In genomic region chr19:55166530-55167268, GRCh38 we compare ENCODE assay signal across 8 cellular contexts. TPM values are rescaled to one million over a fixed set of nuclear protein-coding genes. Genes with fewer than 3 reads are reported as not detected.
DNase-seq lines count a peak whose midpoint lies in the region; ATAC-seq and TF ChIP-seq lines count a peak whose summit lies in the region.

TSS of gene DNAAF3 (minus strand) at chr19:55166613. CDS start at chr19:55166413, 200 bp downstream.

- intact Hi-C loops in lower leg skin (cut with DNase I; ENCODE audit: low total_unique reads), result no loop called here

- H3K4me3 ChIP-seq in lower leg skin (ENCODE audit: low read depth, poor library complexity, severe bottlenecking), result no peak within 1 kb of the TSS

- TF ChIP-seq POLR2A in lower leg skin (IDR thresholded peaks at IDR 0.05), result no peak

- WGBS in lower leg skin, 2 donors, result 2% methylated on average over 33 of the region's 33 CpGs

- no peak for TF ChIP-seq CTCF in lower leg skin (IDR thresholded peaks at IDR 0.05)

- DNase-seq in AG08395 (ENCODE audit: low spot score) (peak; percentile 100), NCI-H526 treated with DMSO at 0.1 percent for 48 hours (lab: John Stamatoyannopoulos, UW) (peak; percentile 97), lower leg skin (ENCODE audit: low spot score in 2 of 2) (peak; percentile 89 to 96)
- peak; percentile 65 for DNase-seq in activated CD4-positive, alpha-beta T cell treated with anti-CD3 and anti-CD28 coated beads, Interleukin-2, amount 50 U/mL, for 1 hour
- DNase-seq in effector CD8-positive, alpha-beta T cell (lab: John Stamatoyannopoulos, UW), result peak; percentile 21
- DNase-seq in stimulated activated CD4-positive, alpha-beta T cell treated with anti-CD3 and anti-CD28 coated beads, Interleukin-4, amount 100 ng/mL, for 24 hours, result peak; percentile 62

- peak; percentile 77 for ATAC-seq in GM19035 (IDR thresholded peaks at IDR 0.05; ENCODE audit: unreplicated experiment)
- ATAC-seq in HG03565 (IDR thresholded peaks at IDR 0.05; ENCODE audit: unreplicated experiment), result peak; percentile 43

RNA-seq across cellular contexts. Expression of gene DNAAF3, which starts in this region (rescaled TPM):
- total RNA-seq in lower leg skin, result 10 to 100 TPM in 1 of 4 donors, 1 to 10 TPM in 1, under 1 TPM in 2; 0.71 to 10.3 (median 0.99) TPM

Comparison
In these comparisons a context has a peak if more than half of its experiments do, and no peak if none do; other contexts are left out.
1. DNase-seq: peak in every context shown above with its lines; median percentile 100 in AG08395; 97 in NCI-H526 treated with DMSO at 0.1 percent for 48 hours; 92 in lower leg skin; 65 in activated CD4-positive, alpha-beta T cell treated with anti-CD3 and anti-CD28 coated beads, Interleukin-2, amount 50 U/mL, for 1 hour; 62 in stimulated activated CD4-positive, alpha-beta T cell treated with anti-CD3 and anti-CD28 coated beads, Interleukin-4, amount 100 ng/mL, for 24 hours; 21 in effector CD8-positive, alpha-beta T cell.